In genomic region chr3:106299300-106300098, GRCh38 we compare ENCODE assay signal across 1 cellular context.
TF ChIP-seq lines count a peak whose summit lies in the region.

No MANE protein-coding gene starts in this region.

TF ChIP-seq in GM12878, 131 proteins besides CTCF, POLR2A, EP300 and RAD21 (continued from another document and continues in another):
- TF ChIP-seq BCLAF1 (IDR thresholded peaks at IDR 0.05) (no peak), TBL1XR1 (IDR thresholded peaks at IDR 0.05; ENCODE audit: low read depth, low read length) (peak; percentile 94; the same call in 1 of the 2 replicates), FOS (IDR thresholded peaks at IDR 0.05; ENCODE audit: borderline replicate concordance, extremely low read depth, insufficient read length) (no peak), MTA2 (IDR thresholded peaks at IDR 0.05; ENCODE audit: low read depth) (peak; percentile 74), E4F1 (IDR thresholded peaks at IDR 0.05; ENCODE audit: borderline replicate concordance, partially characterized antibody) (no peak), GATAD2B (conservative IDR thresholded peaks at IDR 0.05; ENCODE audit: low read depth) (0 out of 2 replicates have a peak, but pooled peaks have one; percentile 19), NKRF (conservative IDR thresholded peaks at IDR 0.05) (no peak), HDAC6 (IDR thresholded peaks at IDR 0.05; ENCODE audit: unreplicated experiment) (no peak), MLLT1 (IDR thresholded peaks at IDR 0.05) (0 out of 2 replicates have a peak, but pooled peaks have one; percentile 32), MEF2B (IDR thresholded peaks at IDR 0.05; ENCODE audit: partially characterized antibody, poor library complexity, severe bottlenecking) (peak; percentile 92), ZNF687 (IDR thresholded peaks at IDR 0.05) (no peak), ZBED1 (IDR thresholded peaks at IDR 0.05; ENCODE audit: borderline replicate concordance) (peak; percentile 94), MYB (IDR thresholded peaks at IDR 0.05; ENCODE audit: borderline replicate concordance, low read depth, low read length) (no peak), JUNB (IDR thresholded peaks at IDR 0.05) (peak; percentile 96), HDGF (IDR thresholded peaks at IDR 0.05) (no peak), USF1 (IDR thresholded peaks at IDR 0.05; ENCODE audit: borderline replicate concordance, extremely low read length, insufficient read depth, low read depth, low read length) (no peak), ZNF622 (IDR thresholded peaks at IDR 0.05) (no peak), SMAD5 (IDR thresholded peaks at IDR 0.05; ENCODE audit: low read depth) (no peak), MAX (IDR thresholded peaks at IDR 0.05; ENCODE audit: low read depth, low read length) (no peak), RFX5 (IDR thresholded peaks at IDR 0.05; ENCODE audit: low read depth, low read length) (no peak), SRF (IDR thresholded peaks at IDR 0.05; ENCODE audit: low read depth in 2 of 2, low read length in 2 of 2) (0 out of 4 replicates have a peak, but pooled peaks of 1 of the 2 experiments have one; percentile 60), BCL3 (IDR thresholded peaks at IDR 0.05; ENCODE audit: borderline replicate concordance, insufficient read depth, low read depth, low read length, poor library complexity, severe bottlenecking) (peak; percentile 76), HSF1 (IDR thresholded peaks at IDR 0.05; ENCODE audit: low read depth, low read length) (no peak), ZNF24 (IDR thresholded peaks at IDR 0.05) (no peak), MXI1 (IDR thresholded peaks at IDR 0.05; ENCODE audit: low read depth, low read length) (no peak), CUX1 (IDR thresholded peaks at IDR 0.05; ENCODE audit: insufficient replicate concordance, low read depth, low read length) (no peak), FOXK2 (IDR thresholded peaks at IDR 0.05) (no peak)
